Comparison of ENCODE assay signal across 17 cellular contexts in genomic region chr16:3748307-3748706, GRCh38.
"Had no signal": no experiment of that assay in that cellular context is flagged by ENCODE, and none has a peak within 500 bp of the region (broad histone marks: within the 10 kb centered on the region; RNA-seq: fewer than 3 reads in every experiment).

No MANE protein-coding gene starts in this region.

- ATAC-seq: left cardiac atrium; mucosa of descending colon; naive thymus-derived CD8-positive, alpha-beta T cell had no signal

- H3K27ac Mint-ChIP-seq: activated CD4-positive, alpha-beta memory T cell treated with anti-CD3 and anti-CD28 coated beads for 36 hours; activated naive CD8-positive, alpha-beta T cell; activated T-helper 2 cell treated with anti-CD3 and anti-CD28 coated beads, Interferon-gamma antibody, Interleukin-2, Interleukin-4, amounts not matched to agents 10 μg/mL and 5 μg/mL and 100 μg/mL, durations not matched to agents 14 hours and 24 hours and 36 hours; immature natural killer cell had no signal

- H3K9me3 Mint-ChIP-seq: activated CD4-positive, alpha-beta memory T cell treated with anti-CD3 and anti-CD28 coated beads for 36 hours; activated T-helper 2 cell treated with anti-CD3 and anti-CD28 coated beads, Interferon-gamma antibody, Interleukin-2, Interleukin-4, amounts not matched to agents 10 μg/mL and 5 μg/mL and 100 μg/mL, durations not matched to agents 14 hours and 24 hours and 36 hours; immature natural killer cell; naive thymus-derived CD8-positive, alpha-beta T cell had no signal

- H3K4me3 ChIP-seq: breast epithelium, mucosa of descending colon, SJCRH30, vagina had no signal

- H3K27me3 ChIP-seq: breast epithelium, SJCRH30, vagina had no signal

- H3K9me3 ChIP-seq: breast epithelium, mucosa of descending colon, SJCRH30, vagina had no signal

- H3K27ac ChIP-seq: breast epithelium, epithelial cell of prostate, SJCRH30, vagina had no signal

- H3K4me3 Mint-ChIP-seq: activated CD4-positive, alpha-beta memory T cell treated with anti-CD3 and anti-CD28 coated beads for 36 hours; activated naive CD8-positive, alpha-beta T cell; immature natural killer cell; naive thymus-derived CD8-positive, alpha-beta T cell had no signal

- H3K36me3 ChIP-seq: breast epithelium had no signal

- FAIRE-seq: colon, small intestine had no signal

- DNase-seq: activated CD4-positive, alpha-beta memory T cell treated with anti-CD3 and anti-CD28 coated beads for 36 hours; activated CD4-positive, alpha-beta T cell treated with anti-CD3 and anti-CD28 coated beads for 1 hour; activated CD8-positive, alpha-beta memory T cell treated with anti-CD3 and anti-CD28 coated beads, Interleukin-2, amount 50 U/mL, for 48 hours; immature natural killer cell; left cardiac atrium; mammary epithelial cell; mucosa of descending colon; naive thymus-derived CD8-positive, alpha-beta T cell; SJCRH30; small intestine; T1000 had no signal

- H3K27me3 Mint-ChIP-seq: activated CD4-positive, alpha-beta memory T cell treated with anti-CD3 and anti-CD28 coated beads for 36 hours; activated naive CD8-positive, alpha-beta T cell; naive thymus-derived CD8-positive, alpha-beta T cell had no signal

- H3K4me1 ChIP-seq: breast epithelium, SJCRH30, vagina had no signal
